ENCODE assay signal across 17 cellular contexts in genomic region chr9:26112724-26113123, GRCh38.
"Had no signal": no experiment of that assay in that cellular context is flagged by ENCODE, and none has a peak within 500 bp of the region (broad histone marks: within the 10 kb centered on the region; RNA-seq: fewer than 3 reads in every experiment).

No MANE protein-coding gene starts in this region.

- H3K4me1 Mint-ChIP-seq: activated CD4-positive, alpha-beta T cell treated with anti-CD3 and anti-CD28 coated beads, Interleukin-2, amount 10 ng/mL, durations not matched to agents 7 days and 5 days; brain; endodermal cell had no signal

- H3K4me3 Mint-ChIP-seq: activated CD4-positive, alpha-beta T cell treated with anti-CD3 and anti-CD28 coated beads, Interleukin-2, amount 10 ng/mL, durations not matched to agents 7 days and 5 days; brain; endodermal cell; neural crest cell; T-helper 1 cell treated with Interleukin-12 subunit alpha and Interleukin-12 subunit beta and Interleukin-4 antibody, amounts not matched to agents 30 μg/mL and 1 μg/mL, for 36 hours had no signal

- H3K36me3 Mint-ChIP-seq: brain had no signal

- ATAC-seq: esophagus mucosa, heart left ventricle had no signal

- H3K4me3 ChIP-seq: adrenal gland, heart left ventricle, left ventricle myocardium inferior, skin epidermis, stomach had no signal

- H3K27me3 Mint-ChIP-seq: activated CD4-positive, alpha-beta T cell treated with anti-CD3 and anti-CD28 coated beads, Interleukin-2, amount 10 ng/mL, durations not matched to agents 7 days and 5 days had no signal

- H3K9me3 Mint-ChIP-seq: endodermal cell had no signal

- DNase-seq: activated CD4-positive, alpha-beta T cell treated with anti-CD3 and anti-CD28 coated beads, Interleukin-2, amount 10 ng/mL, durations not matched to agents 7 days and 5 days; activated CD4-positive, CD25-positive, alpha-beta regulatory T cell; activated naive CD4-positive, alpha-beta T cell treated with anti-CD3 and anti-CD28 coated beads, Interleukin-2, amount 50 U/mL, for 16 hours; adrenal gland; endodermal cell; heart left ventricle; left ventricle myocardium inferior; mesendoderm; retina; stomach had no signal

- H3K27ac Mint-ChIP-seq: activated CD4-positive, alpha-beta T cell treated with anti-CD3 and anti-CD28 coated beads, Interleukin-2, amount 10 ng/mL, durations not matched to agents 7 days and 5 days; activated T-helper 2 cell treated with anti-CD3 and anti-CD28 coated beads, Interferon-gamma antibody, Interleukin-2, Interleukin-4, amounts not matched to agents 10 μg/mL and 5 μg/mL and 100 μg/mL, durations not matched to agents 14 hours and 24 hours and 36 hours; brain; endodermal cell; T-helper 1 cell treated with Interleukin-12 subunit alpha and Interleukin-12 subunit beta and Interleukin-4 antibody, amounts not matched to agents 30 μg/mL and 1 μg/mL, for 36 hours had no signal

- H3K27ac ChIP-seq: adrenal gland, heart left ventricle, left ventricle myocardium inferior, parathyroid adenoma, skin epidermis, stomach had no signal
